ENCODE assay signal across 33 cellular contexts in the genomic region with DNA sequence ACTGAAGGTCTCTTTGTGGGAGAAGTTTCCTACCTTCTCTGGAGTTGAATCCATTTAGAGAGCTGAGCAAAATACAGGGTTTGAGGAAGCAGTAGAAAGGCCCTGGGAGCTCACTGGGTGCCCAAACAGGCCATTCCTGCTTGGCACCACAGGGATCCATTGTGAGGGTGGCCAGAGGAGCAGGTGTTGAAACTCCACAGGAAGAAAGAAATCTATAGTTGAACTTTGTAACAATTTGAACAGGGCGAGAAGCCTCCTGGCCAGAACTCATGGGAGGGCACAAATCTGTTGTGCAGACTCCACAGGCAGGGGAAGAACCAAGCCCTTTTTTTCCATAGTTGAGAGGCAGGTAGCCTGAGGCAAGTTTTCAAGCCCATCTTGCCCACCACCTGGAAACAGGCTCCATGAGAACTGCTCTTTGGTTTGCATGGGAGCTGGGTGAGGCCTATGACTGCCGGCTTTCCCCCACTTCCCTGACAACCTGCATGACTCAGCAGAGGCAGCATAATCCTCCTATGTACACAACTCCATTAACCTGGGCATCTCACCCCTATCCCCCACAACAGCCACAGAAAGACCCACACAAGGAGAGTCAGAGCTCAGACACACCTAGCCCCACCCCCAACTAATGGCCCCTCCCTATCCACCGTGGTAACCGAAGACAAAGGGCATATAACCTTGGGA.
"Had no signal": no experiment of that assay in that cellular context is flagged by ENCODE, and none has a peak within 500 bp of the region (broad histone marks: within the 10 kb centered on the region; RNA-seq: fewer than 3 reads in every experiment).

No MANE protein-coding gene starts in this region.

- H3K36me3 Mint-ChIP-seq: activated naive CD4-positive, alpha-beta T cell treated with anti-CD3 and anti-CD28 coated beads, Interleukin-2, amount 10 ng/mL, durations not matched to agents 7 days and 5 days; activated naive CD8-positive, alpha-beta T cell treated with anti-CD3 and anti-CD28 coated beads, Interleukin-2, amount 10 ng/mL, durations not matched to agents 7 days and 5 days; brain had no signal

- FAIRE-seq: bronchial epithelial cell had no signal

- H3K4me3 Mint-ChIP-seq: activated CD4-positive, alpha-beta memory T cell treated with anti-CD3 and anti-CD28 coated beads, Interleukin-2, amount 10 ng/mL, durations not matched to agents 7 days and 5 days; activated CD4-positive, alpha-beta T cell treated with anti-CD3 and anti-CD28 coated beads for 36 hours; activated CD4-positive, alpha-beta T cell treated with anti-CD3 and anti-CD28 coated beads, Interleukin-2, amount 10 ng/mL, durations not matched to agents 24 days and 14 days; activated naive CD4-positive, alpha-beta T cell treated with anti-CD3 and anti-CD28 coated beads, Interleukin-2, amount 10 ng/mL, durations not matched to agents 7 days and 5 days; activated naive CD8-positive, alpha-beta T cell treated with anti-CD3 and anti-CD28 coated beads, Interleukin-2, amount 10 ng/mL, durations not matched to agents 7 days and 5 days; activated T-cell treated with anti-CD3 and anti-CD28 coated beads, Interleukin-2, amount 50 U/mL, for 24 hours; activated T-cell treated with anti-CD3 and anti-CD28 coated beads, Interleukin-2, amount 50 U/mL, for 72 hours; brain; central memory CD8-positive, alpha-beta T cell; dendritic cell treated with granulocyte-macrophage colony-stimulating factor and Interleukin-4, amounts not matched to agents 40 ng/mL and 50 ng/mL, for 4 days; endodermal cell; T-helper 17 cell; T-helper 2 cell treated with Interferon-gamma antibody and Interleukin-4, amounts not matched to agents 5 μg/mL and 100 μg/mL, for 36 hours had no signal

- H3K36me3 ChIP-seq: ascending aorta, esophagus muscularis mucosa, gastrocnemius medialis, heart left ventricle had no signal

- ATAC-seq: activated CD4-positive, alpha-beta T cell treated with anti-CD3 and anti-CD28 coated beads for 36 hours; activated naive CD4-positive, alpha-beta T cell treated with anti-CD3 and anti-CD28 coated beads, Interleukin-2, amount 50 U/mL, for 72 hours; activated T-cell treated with anti-CD3 and anti-CD28 coated beads, Interleukin-2, amount 50 U/mL, for 72 hours; foreskin keratinocyte; gastrocnemius medialis; heart left ventricle; T-helper 17 cell had no signal

- H3K27me3 ChIP-seq: ascending aorta, dorsolateral prefrontal cortex, esophagus muscularis mucosa, foreskin keratinocyte, gastrocnemius medialis, heart left ventricle had no signal

- H3K27ac ChIP-seq: ascending aorta, coronary artery, dorsolateral prefrontal cortex, esophagus muscularis mucosa, foreskin keratinocyte, gastrocnemius medialis, heart left ventricle had no signal

- H3K4me1 Mint-ChIP-seq: activated CD4-positive, alpha-beta memory T cell treated with anti-CD3 and anti-CD28 coated beads, Interleukin-2, amount 10 ng/mL, durations not matched to agents 7 days and 5 days; activated CD4-positive, alpha-beta T cell treated with anti-CD3 and anti-CD28 coated beads for 36 hours; activated CD4-positive, alpha-beta T cell treated with anti-CD3 and anti-CD28 coated beads, Interleukin-2, amount 10 ng/mL, durations not matched to agents 24 days and 14 days; activated naive CD4-positive, alpha-beta T cell treated with anti-CD3 and anti-CD28 coated beads, Interleukin-2, amount 10 ng/mL, durations not matched to agents 7 days and 5 days; activated naive CD8-positive, alpha-beta T cell treated with anti-CD3 and anti-CD28 coated beads, Interleukin-2, amount 10 ng/mL, durations not matched to agents 7 days and 5 days; brain; central memory CD8-positive, alpha-beta T cell; endodermal cell; T-helper 17 cell had no signal

- H3K27me3 Mint-ChIP-seq: activated CD4-positive, alpha-beta memory T cell treated with anti-CD3 and anti-CD28 coated beads, Interleukin-2, amount 10 ng/mL, durations not matched to agents 7 days and 5 days; activated CD4-positive, alpha-beta T cell treated with anti-CD3 and anti-CD28 coated beads for 36 hours; activated CD4-positive, alpha-beta T cell treated with anti-CD3 and anti-CD28 coated beads, Interleukin-2, amount 10 ng/mL, durations not matched to agents 24 days and 14 days; activated naive CD4-positive, alpha-beta T cell treated with anti-CD3 and anti-CD28 coated beads, Interleukin-2, amount 10 ng/mL, durations not matched to agents 7 days and 5 days; activated naive CD8-positive, alpha-beta T cell treated with anti-CD3 and anti-CD28 coated beads, Interleukin-2, amount 10 ng/mL, durations not matched to agents 7 days and 5 days; activated T-cell treated with anti-CD3 and anti-CD28 coated beads, Interleukin-2, amount 50 U/mL, for 24 hours; brain; central memory CD8-positive, alpha-beta T cell; dendritic cell treated with granulocyte-macrophage colony-stimulating factor and Interleukin-4, amounts not matched to agents 40 ng/mL and 50 ng/mL, for 4 days; T-helper 17 cell had no signal

- H3K4me1 ChIP-seq: ascending aorta, esophagus muscularis mucosa, foreskin keratinocyte, gastrocnemius medialis, heart left ventricle had no signal

- H3K9me3 ChIP-seq: ascending aorta, esophagus muscularis mucosa, gastrocnemius medialis, heart left ventricle had no signal

- DNase-seq: activated CD4-positive, alpha-beta memory T cell treated with anti-CD3 and anti-CD28 coated beads, Interleukin-2, amount 10 ng/mL, durations not matched to agents 7 days and 5 days; activated CD4-positive, alpha-beta T cell treated with anti-CD3 and anti-CD28 coated beads for 36 hours; activated CD4-positive, alpha-beta T cell treated with anti-CD3 and anti-CD28 coated beads, Interleukin-2, amount 10 ng/mL, durations not matched to agents 24 days and 14 days; activated CD4-positive, alpha-beta T cell treated with anti-CD3 and anti-CD28 coated beads, Interleukin-2, amount 50 U/mL, for 4 hours; activated CD4-positive, CD25-positive, alpha-beta regulatory T cell; activated CD4-positive, CD25-positive, alpha-beta regulatory T cell treated with anti-CD3 and anti-CD28 coated beads, Interleukin-2, amount 50 U/mL, for 72 hours; activated CD8-positive, alpha-beta memory T cell treated with anti-CD3 and anti-CD28 coated beads, Interleukin-2, amount 50 U/mL, for 48 hours; activated gamma-delta T cell; activated naive CD4-positive, alpha-beta T cell; activated naive CD4-positive, alpha-beta T cell treated with anti-CD3 and anti-CD28 coated beads, Interleukin-2, amount 10 ng/mL, durations not matched to agents 7 days and 5 days; activated naive CD8-positive, alpha-beta T cell treated with anti-CD3 and anti-CD28 coated beads, Interleukin-2, amount 10 ng/mL, durations not matched to agents 7 days and 5 days; activated T-cell treated with anti-CD3 and anti-CD28 coated beads for 4 hours; activated T-cell treated with anti-CD3 and anti-CD28 coated beads, Interleukin-2, amount 50 U/mL, for 24 hours; activated T-cell treated with anti-CD3 and anti-CD28 coated beads, Interleukin-2, amount 50 U/mL, for 72 hours; dorsolateral prefrontal cortex; effector memory CD4-positive, alpha-beta T cell; endodermal cell; erythroblast; foreskin keratinocyte; gastrocnemius medialis; glutamatergic neuron; heart left ventricle; T-helper 17 cell; T1000 had no signal

- H3K27ac Mint-ChIP-seq: activated CD4-positive, alpha-beta memory T cell treated with anti-CD3 and anti-CD28 coated beads, Interleukin-2, amount 10 ng/mL, durations not matched to agents 7 days and 5 days; activated CD4-positive, alpha-beta T cell treated with anti-CD3 and anti-CD28 coated beads for 36 hours; activated CD4-positive, alpha-beta T cell treated with anti-CD3 and anti-CD28 coated beads, Interleukin-2, amount 10 ng/mL, durations not matched to agents 24 days and 14 days; activated naive CD4-positive, alpha-beta T cell treated with anti-CD3 and anti-CD28 coated beads, Interleukin-2, amount 10 ng/mL, durations not matched to agents 7 days and 5 days; activated naive CD4-positive, alpha-beta T cell treated with anti-CD3 and anti-CD28 coated beads, Interleukin-2, amount 50 U/mL, for 72 hours; activated naive CD8-positive, alpha-beta T cell treated with anti-CD3 and anti-CD28 coated beads, Interleukin-2, amount 10 ng/mL, durations not matched to agents 7 days and 5 days; activated T-cell treated with anti-CD3 and anti-CD28 coated beads, Interleukin-2, amount 50 U/mL, for 24 hours; activated T-cell treated with anti-CD3 and anti-CD28 coated beads, Interleukin-2, amount 50 U/mL, for 72 hours; brain; dendritic cell treated with granulocyte-macrophage colony-stimulating factor and Interleukin-4, amounts not matched to agents 40 ng/mL and 50 ng/mL, for 4 days; endodermal cell; T-helper 17 cell; T-helper 2 cell treated with Interferon-gamma antibody and Interleukin-4, amounts not matched to agents 5 μg/mL and 100 μg/mL, for 36 hours had no signal

- H3K4me3 ChIP-seq: ascending aorta, coronary artery, dorsolateral prefrontal cortex, esophagus muscularis mucosa, gastrocnemius medialis, heart left ventricle had no signal
